ENCODE assay signal across 17 cellular contexts in genomic region chr18:10142056-10142455, GRCh38.
"Had no signal": no experiment of that assay in that cellular context is flagged by ENCODE, and none has a peak within 500 bp of the region (broad histone marks: within the 10 kb centered on the region; RNA-seq: fewer than 3 reads in every experiment).

No MANE protein-coding gene starts in this region.

- DNase-seq: activated B cell treated with CpG ODN at 0.5 μM for 24 hours; activated CD4-positive, alpha-beta T cell treated with anti-CD3 and anti-CD28 coated beads, Interleukin-2, amount 10 ng/mL, durations not matched to agents 7 days and 5 days; activated T-cell treated with anti-CD3 and anti-CD28 coated beads for 4 hours; amygdala; glutamatergic neuron; immature natural killer cell; left colon; occipital lobe; T-helper 17 cell; transverse colon had no signal

- H3K36me3 Mint-ChIP-seq: activated naive CD4-positive, alpha-beta T cell treated with anti-CD3 and anti-CD28 coated beads, Interleukin-2, amount 50 U/mL, for 72 hours; immature natural killer cell had no signal

- FAIRE-seq: endometrium, TTC549 had no signal

- H3K4me3 Mint-ChIP-seq: activated B cell treated with CpG ODN at 0.5 μM for 24 hours; activated CD4-positive, alpha-beta T cell treated with anti-CD3 and anti-CD28 coated beads, Interleukin-2, amount 10 ng/mL, durations not matched to agents 7 days and 5 days; immature natural killer cell; nephron; T-helper 17 cell had no signal

- H3K4me3 ChIP-seq: breast epithelium, esophagus muscularis mucosa, lung, transverse colon had no signal

- H3K9me3 ChIP-seq: breast epithelium, esophagus muscularis mucosa, transverse colon had no signal

- H3K9me3 Mint-ChIP-seq: activated B cell treated with CpG ODN at 0.5 μM for 24 hours; activated CD4-positive, alpha-beta T cell treated with anti-CD3 and anti-CD28 coated beads, Interleukin-2, amount 10 ng/mL, durations not matched to agents 7 days and 5 days; immature natural killer cell; nephron had no signal

- H3K27ac ChIP-seq: breast epithelium, esophagus muscularis mucosa had no signal

- H3K27me3 ChIP-seq: breast epithelium, esophagus muscularis mucosa, transverse colon had no signal

- ATAC-seq: activated naive CD4-positive, alpha-beta T cell treated with anti-CD3 and anti-CD28 coated beads, Interleukin-2, amount 50 U/mL, for 72 hours; T-helper 17 cell had no signal

- H3K4me1 ChIP-seq: breast epithelium had no signal

- H3K36me3 ChIP-seq: breast epithelium, esophagus muscularis mucosa, transverse colon had no signal

- H3K27ac Mint-ChIP-seq: activated B cell treated with CpG ODN at 0.5 μM for 24 hours; activated CD4-positive, alpha-beta T cell treated with anti-CD3 and anti-CD28 coated beads, Interleukin-2, amount 10 ng/mL, durations not matched to agents 7 days and 5 days; activated naive CD4-positive, alpha-beta T cell treated with anti-CD3 and anti-CD28 coated beads, Interleukin-2, amount 50 U/mL, for 72 hours; immature natural killer cell; T-helper 17 cell had no signal

- H3K4me1 Mint-ChIP-seq: activated B cell treated with CpG ODN at 0.5 μM for 24 hours, immature natural killer cell, T-helper 17 cell had no signal
